In genomic region chr2:171348056-171348455, GRCh38 we compare ENCODE assay signal across 2 cellular contexts.
TF ChIP-seq lines count a peak whose summit lies in the region.

No MANE protein-coding gene starts in this region.

TF ChIP-seq in SK-N-SH, 30 proteins besides CTCF, POLR2A, EP300 and RAD21 (continued from another document):
- TF ChIP-seq, protein P1, sequence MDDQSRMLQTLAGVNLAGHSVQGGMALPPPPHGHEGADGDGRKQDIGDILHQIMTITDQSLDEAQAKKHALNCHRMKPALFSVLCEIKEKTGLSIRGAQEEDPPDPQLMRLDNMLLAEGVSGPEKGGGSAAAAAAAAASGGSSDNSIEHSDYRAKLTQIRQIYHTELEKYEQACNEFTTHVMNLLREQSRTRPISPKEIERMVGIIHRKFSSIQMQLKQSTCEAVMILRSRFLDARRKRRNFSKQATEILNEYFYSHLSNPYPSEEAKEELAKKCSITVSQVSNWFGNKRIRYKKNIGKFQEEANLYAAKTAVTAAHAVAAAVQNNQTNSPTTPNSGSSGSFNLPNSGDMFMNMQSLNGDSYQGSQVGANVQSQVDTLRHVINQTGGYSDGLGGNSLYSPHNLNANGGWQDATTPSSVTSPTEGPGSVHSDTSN (IDR thresholded peaks at IDR 0.05), result no peak

TF ChIP-seq in SK-N-SH treated with all-trans-retinoic acid at 6 μM for 48 hours, 23 proteins besides CTCF, POLR2A, EP300 and RAD21 (continued from another document):
- TF ChIP-seq TSHZ2 (CRISPR knock-in tag; IDR thresholded peaks at IDR 0.05), result no peak
- TF ChIP-seq TOX (CRISPR knock-in tag; IDR thresholded peaks at IDR 0.05; ENCODE audit: borderline replicate concordance), result no peak
- no peak for TF ChIP-seq SNAI2 (CRISPR knock-in tag; IDR thresholded peaks at IDR 0.05)
- no peak for TF ChIP-seq CSRNP3 (CRISPR knock-in tag; IDR thresholded peaks at IDR 0.05)
- no peak for TF ChIP-seq ZNF70 (CRISPR knock-in tag; IDR thresholded peaks at IDR 0.05)
- no peak for TF ChIP-seq ZC3H10 (CRISPR knock-in tag; IDR thresholded peaks at IDR 0.05)
TF ChIP-seq in SK-N-SH treated with all-trans-retinoic acid at 6 μM for 48 hours: peak in this region for 0.
